Comparison of ENCODE assay signal across 8 cellular contexts in the genomic region with DNA sequence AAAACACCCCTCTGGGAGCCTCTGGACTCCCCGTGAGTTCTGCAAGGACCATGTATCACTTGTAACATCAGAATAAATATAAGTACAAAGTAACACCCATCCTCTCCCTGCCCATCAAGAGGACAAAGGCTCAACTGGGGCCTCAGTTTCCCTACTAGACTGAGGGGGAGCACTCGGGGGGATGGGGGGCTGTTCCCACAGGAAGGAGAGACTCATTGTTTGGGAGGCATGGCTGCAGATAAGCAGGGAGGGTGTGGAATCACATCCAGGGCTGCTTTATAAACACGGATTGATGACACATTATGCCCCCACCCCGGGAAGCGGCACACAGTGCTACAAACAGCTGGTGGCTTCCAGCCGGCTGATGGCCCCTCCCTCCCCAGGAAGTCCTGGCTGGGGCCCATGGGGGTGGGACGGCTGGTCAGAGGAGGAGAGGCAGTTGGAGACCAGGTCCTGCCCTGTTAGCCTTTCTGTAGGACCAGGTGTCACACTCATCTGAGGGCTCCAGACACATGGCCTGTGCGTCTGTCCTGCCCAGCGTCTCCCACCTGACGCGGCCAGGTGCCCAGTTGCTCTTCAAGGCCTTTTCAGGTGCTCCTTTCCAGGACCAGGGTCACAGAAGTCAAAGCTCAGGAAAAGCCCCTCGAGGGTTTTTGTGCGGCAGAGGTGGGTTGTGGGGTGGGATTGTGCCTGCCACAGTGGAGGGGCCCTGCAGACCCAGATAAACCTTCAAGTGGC. TPM values are rescaled to one million over a fixed set of nuclear protein-coding genes. Genes with fewer than 3 reads are reported as not detected.
A peak's percentile ranks its signal among the peaks of the same experiment; 100 is the strongest.
DNase-seq lines count a peak whose midpoint lies in the region; ATAC-seq lines count a peak whose summit lies in the region.

No MANE protein-coding gene starts in this region.

- peak overlapping the region; percentile 71 for H3K4me3 Mint-ChIP-seq in activated CD4-positive, alpha-beta memory T cell treated with anti-CD3 and anti-CD28 coated beads, Interleukin-2, amount 10 ng/mL, durations not matched to agents 7 days and 5 days

- H3K27me3 ChIP-seq in HUES48 (ENCODE audit: control insufficient read depth, insufficient read depth, low read length) (no peaks in the 10 kb centered on the region), rectal smooth muscle tissue (ENCODE audit: control insufficient read depth, insufficient read depth, low read length) (no peaks in the 10 kb centered on the region)

- H3K4me1 ChIP-seq in HUES48 (ENCODE audit: control insufficient read depth, insufficient read depth, low read length) (peaks cover 53% of the 10 kb centered on the region), rectal smooth muscle tissue (ENCODE audit: control insufficient read depth, insufficient read depth, low read length) (peaks cover 14% of the 10 kb centered on the region)

- DNase-seq in COLO668 (lab: John Stamatoyannopoulos, UW; ENCODE audit: unreplicated experiment), result peak; percentile 78
- DNase-seq in activated CD4-positive, alpha-beta memory T cell treated with anti-CD3 and anti-CD28 coated beads, Interleukin-2, amount 10 ng/mL, durations not matched to agents 7 days and 5 days, result peak; percentile 26
- peak; percentile 38 for DNase-seq in germinal center (ENCODE audit: low spot score)
- DNase-seq in SKM-1 (lab: John Stamatoyannopoulos, UW; ENCODE audit: unreplicated experiment), result no peak

- peak overlapping the region; percentile 47 for H3K27ac Mint-ChIP-seq in activated CD4-positive, alpha-beta memory T cell treated with anti-CD3 and anti-CD28 coated beads, Interleukin-2, amount 10 ng/mL, durations not matched to agents 7 days and 5 days

- H3K9me3 ChIP-seq in HUES48 (ENCODE audit: control insufficient read depth, insufficient read depth, low read length), result no peaks in the 10 kb centered on the region

- H3K9ac ChIP-seq in HUES48 (ENCODE audit: low read depth, low read length) (no peak overlapping the region), rectal smooth muscle tissue (ENCODE audit: low read length) (no peak overlapping the region)

- H3K9me3 Mint-ChIP-seq in activated CD4-positive, alpha-beta memory T cell treated with anti-CD3 and anti-CD28 coated beads, Interleukin-2, amount 10 ng/mL, durations not matched to agents 7 days and 5 days, result no peaks in the 10 kb centered on the region

- ATAC-seq in GM21786 (IDR thresholded peaks at IDR 0.05; ENCODE audit: unreplicated experiment), result no peak
- no peak for ATAC-seq in HG03025 (IDR thresholded peaks at IDR 0.05; ENCODE audit: low FRiP score, unreplicated experiment)

- peaks cover 22% of the 10 kb centered on the region for H3K27me3 Mint-ChIP-seq in activated CD4-positive, alpha-beta memory T cell treated with anti-CD3 and anti-CD28 coated beads, Interleukin-2, amount 10 ng/mL, durations not matched to agents 7 days and 5 days

- H3K36me3 ChIP-seq in HUES48 (ENCODE audit: control insufficient read depth, insufficient read depth, low read length), result peaks cover 8% of the 10 kb centered on the region
- H3K36me3 ChIP-seq in rectal smooth muscle tissue (ENCODE audit: control insufficient read depth, insufficient read depth, low read length), result no peaks in the 10 kb centered on the region

- CTCF ChIA-PET in activated CD4-positive, alpha-beta memory T cell treated with anti-CD3 and anti-CD28 coated beads, Interleukin-2, amount 10 ng/mL, durations not matched to agents 7 days and 5 days (lab: Charles Lee), result interaction anchor here (0.7 to 3.0 kb wide), 5 partner anchors 11 to 30 kb away, joined by 3 to 15 read pairs (median 4); a partner anchor contains a TSS

- peaks cover 35% of the 10 kb centered on the region for H3K4me1 Mint-ChIP-seq in activated CD4-positive, alpha-beta memory T cell treated with anti-CD3 and anti-CD28 coated beads, Interleukin-2, amount 10 ng/mL, durations not matched to agents 7 days and 5 days

- H3K36me3 Mint-ChIP-seq in activated CD4-positive, alpha-beta memory T cell treated with anti-CD3 and anti-CD28 coated beads, Interleukin-2, amount 10 ng/mL, durations not matched to agents 7 days and 5 days (ENCODE audit: low read depth), result peaks cover 9% of the 10 kb centered on the region

- H3K27ac ChIP-seq in HUES48 (ENCODE audit: low read depth, low read length) (peak overlapping the region; percentile 18), rectal smooth muscle tissue (ENCODE audit: low read depth, low read length) (peak overlapping the region; percentile 82)

- POLR2A ChIA-PET in activated CD4-positive, alpha-beta memory T cell treated with anti-CD3 and anti-CD28 coated beads, Interleukin-2, amount 10 ng/mL, durations not matched to agents 7 days and 5 days (lab: Charles Lee), result interaction anchor here (0.9 to 3.2 kb wide), 8 partner anchors 8 to 152 kb away, joined by 3 to 18 read pairs (median 4); a partner anchor contains a TSS

- H3K4me3 ChIP-seq in HUES48 (ENCODE audit: low read depth, low read length) (no peak overlapping the region), rectal smooth muscle tissue (ENCODE audit: low read length) (peak overlapping the region; percentile 62)

RNA-seq across cellular contexts. Expression of a gene that starts 1.3 kb away (rescaled TPM):
- 10 to 100 TPM; 59.9 to 64.3 TPM for total RNA-seq in activated CD4-positive, alpha-beta memory T cell treated with anti-CD3 and anti-CD28 coated beads, Interleukin-2, amount 10 ng/mL, durations not matched to agents 7 days and 5 days

RNA-seq across cellular contexts. Expression of a gene that starts 4.3 kb away (rescaled TPM):
- total RNA-seq in activated CD4-positive, alpha-beta memory T cell treated with anti-CD3 and anti-CD28 coated beads, Interleukin-2, amount 10 ng/mL, durations not matched to agents 7 days and 5 days, result under 1 TPM; 0.18 to 0.23 TPM

RNA-seq across cellular contexts. Expression of a gene that starts 23.1 kb away (rescaled TPM):
- total RNA-seq in activated CD4-positive, alpha-beta memory T cell treated with anti-CD3 and anti-CD28 coated beads, Interleukin-2, amount 10 ng/mL, durations not matched to agents 7 days and 5 days, result 10 to 100 TPM; 29.7 to 33.4 TPM

RNA-seq across cellular contexts. Expression of a gene that starts 23.3 kb away (rescaled TPM):
- total RNA-seq in activated CD4-positive, alpha-beta memory T cell treated with anti-CD3 and anti-CD28 coated beads, Interleukin-2, amount 10 ng/mL, durations not matched to agents 7 days and 5 days, result 10 to 100 TPM; 27.6 to 31.1 TPM
